ENCODE assay signal across 16 cellular contexts in the genomic region with DNA sequence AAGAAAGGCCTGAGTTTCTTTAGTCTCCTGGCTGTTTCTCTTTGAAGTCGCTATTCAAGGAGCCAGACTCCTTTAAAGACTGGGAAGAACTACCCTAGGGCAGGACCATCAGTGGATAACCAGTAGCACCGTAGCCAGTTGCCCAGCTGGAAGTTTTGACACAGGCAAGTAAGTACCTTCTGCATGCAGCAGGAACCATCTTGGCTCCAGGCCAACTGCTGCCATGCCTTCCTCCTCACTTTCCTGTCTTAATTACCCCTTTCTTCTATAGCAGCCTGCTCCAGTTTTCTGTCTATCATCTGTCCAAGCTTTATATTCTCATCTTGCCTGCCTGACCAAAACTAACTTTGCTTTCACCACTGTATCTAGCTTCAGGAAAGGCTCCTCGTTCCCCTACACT.
DNase-seq lines count a peak whose midpoint lies in the region; ATAC-seq and TF ChIP-seq lines count a peak whose summit lies in the region.
"Had no signal": no experiment of that assay in that cellular context is flagged by ENCODE, and none has a peak within 500 bp of the region (broad histone marks: within the 10 kb centered on the region; RNA-seq: fewer than 3 reads in every experiment).

No MANE protein-coding gene starts in this region.

- H3K27ac ChIP-seq in right lobe of liver: no peak overlapping the region
- H3K27ac ChIP-seq: 22Rv1, KMS-11 had no signal

- whole genome bisulfite sequencing in lower leg skin, 2 donors: 49% methylated on average over 3 of the region's 3 CpGs
- WGBS in right lobe of liver (ENCODE audit: insufficient coverage, low coverage, low lambda C conversion rate, missing lambda C conversion rate): 37% methylated on average over 3 of the region's 3 CpGs

- DNase-seq in DMS53 (lab: John Stamatoyannopoulos, UW) (peak; percentile 5), DMS53 treated with DMSO at 0.1 percent for 48 hours (lab: John Stamatoyannopoulos, UW; ENCODE audit: unreplicated experiment) (no peak), NCI-H748 (lab: John Stamatoyannopoulos, UW; ENCODE audit: unreplicated experiment) (peak; percentile 54), epithelial cell of esophagus (ENCODE audit: low read depth) (peak; percentile 1), lower leg skin (ENCODE audit: low spot score in 2 of 2) (no peak), right lobe of liver (no peak)
- DNase-seq: Calu3; CD4-positive, alpha-beta memory T cell; NCI-H187 treated with DMSO at 0.1 percent for 48 hours; NCI-H526 had no signal

- TF ChIP-seq CTCF in epithelial cell of esophagus (IDR thresholded peaks at IDR 0.05; ENCODE audit: insufficient read depth, low read depth, low read length, missing control alignments) (no peak), lower leg skin (IDR thresholded peaks at IDR 0.05) (no peak), right lobe of liver (IDR thresholded peaks at IDR 0.05) (no peak)

- H3K4me3 ChIP-seq in epithelial cell of esophagus (ENCODE audit: low read length) (no peak overlapping the region), lower leg skin (ENCODE audit: low read depth, poor library complexity, severe bottlenecking) (no peak overlapping the region), right lobe of liver (no peak overlapping the region)
- H3K4me3 ChIP-seq: GM23338 had no signal

- no peak for TF ChIP-seq RAD21 in Ishikawa (IDR thresholded peaks at IDR 0.05; ENCODE audit: low read depth)

- no peaks in the 10 kb centered on the region for H3K36me3 ChIP-seq in right lobe of liver

- no peak for TF ChIP-seq EP300 in Ishikawa (IDR thresholded peaks at IDR 0.05; ENCODE audit: borderline replicate concordance)

- H3K27me3 ChIP-seq in right lobe of liver: no peaks in the 10 kb centered on the region

- ATAC-seq in GM21515 (IDR thresholded peaks at IDR 0.05; ENCODE audit: unreplicated experiment) (no peak), right lobe of liver (no peak)
- ATAC-seq: GM23338, Panc1 had no signal

- H3K4me1 ChIP-seq in right lobe of liver: no peaks in the 10 kb centered on the region

- no peaks in the 10 kb centered on the region for H3K9me3 ChIP-seq in right lobe of liver

- TF ChIP-seq POLR2A in lower leg skin (IDR thresholded peaks at IDR 0.05): no peak
- no peak for TF ChIP-seq POLR2A in right lobe of liver (IDR thresholded peaks at IDR 0.05)

- intact Hi-C loops in lower leg skin (cut with DNase I; ENCODE audit: low total_unique reads) (no loop called here), right lobe of liver (cut with DNase I) (no loop called here)

TF ChIP-seq in Ishikawa, 13 proteins besides CTCF, POLR2A, EP300 and RAD21:
- TF ChIP-seq USF1 (IDR thresholded peaks at IDR 0.05) (no peak), NFIC (IDR thresholded peaks at IDR 0.05) (peak; percentile 50), YY1 (IDR thresholded peaks at IDR 0.05; ENCODE audit: low read depth) (no peak)

Comparison
In these comparisons a context has a peak if more than half of its experiments do, and no peak if none do; other contexts are left out.
1. DNase-seq: peak in DMS53 (single experiment), NCI-H748 (single experiment) and epithelial cell of esophagus (single experiment); none in DMS53 treated with DMSO at 0.1 percent for 48 hours (single experiment), lower leg skin (0 of 2) and right lobe of liver (0 of 3).